16 cellular contexts compared by ENCODE assay signal in genomic region chr2:136151021-136151971, GRCh38.
"Had no signal": no experiment of that assay in that cellular context is flagged by ENCODE, and none has a peak within 500 bp of the region (broad histone marks: within the 10 kb centered on the region; RNA-seq: fewer than 3 reads in every experiment).

No MANE protein-coding gene starts in this region.

- H3K36me3 Mint-ChIP-seq: type B pancreatic cell had no signal

- H3K9me3 Mint-ChIP-seq: stimulated activated naive CD8-positive, alpha-beta T cell treated with anti-CD3 and anti-CD28 coated beads, Interleukin-15, Interleukin-2, amounts not matched to agents 100 ng/mL and 50 ng/mL, for 24 hours; type B pancreatic cell had no signal

- H3K27me3 Mint-ChIP-seq: stimulated activated naive CD8-positive, alpha-beta T cell treated with anti-CD3 and anti-CD28 coated beads, Interleukin-15, Interleukin-2, amounts not matched to agents 100 ng/mL and 50 ng/mL, for 24 hours had no signal

- H3K9me3 ChIP-seq: esophagus muscularis mucosa, prostate gland, suprapubic skin had no signal

- H3K27ac Mint-ChIP-seq: activated CD4-positive, alpha-beta T cell treated with anti-CD3 and anti-CD28 coated beads, Interleukin-2, amount 10 ng/mL, durations not matched to agents 24 days and 14 days; stimulated activated naive CD8-positive, alpha-beta T cell treated with anti-CD3 and anti-CD28 coated beads, Interleukin-15, Interleukin-2, amounts not matched to agents 100 ng/mL and 50 ng/mL, for 24 hours; type B pancreatic cell had no signal

- H3K4me3 Mint-ChIP-seq: activated CD4-positive, alpha-beta T cell treated with anti-CD3 and anti-CD28 coated beads, Interleukin-2, amount 10 ng/mL, durations not matched to agents 24 days and 14 days; stimulated activated naive CD8-positive, alpha-beta T cell treated with anti-CD3 and anti-CD28 coated beads, Interleukin-15, Interleukin-2, amounts not matched to agents 100 ng/mL and 50 ng/mL, for 24 hours; type B pancreatic cell had no signal

- ATAC-seq: right cardiac atrium had no signal

- DNase-seq: activated CD4-positive, alpha-beta T cell treated with anti-CD3 and anti-CD28 coated beads, Interleukin-2, amount 10 ng/mL, durations not matched to agents 24 days and 14 days; activated CD4-positive, CD25-positive, alpha-beta regulatory T cell; activated naive CD4-positive, alpha-beta T cell treated with Interleukin-2 at 50 U/mL for 16 hours; anterior cingulate cortex; brain microvascular endothelial cell; cortex of kidney; effector CD4-positive, alpha-beta T cell; occipital lobe; right cardiac atrium; stimulated activated CD4-positive, alpha-beta T cell treated with anti-CD3 and anti-CD28 coated beads, Interleukin-15, amount 100 ng/mL, for 24 hours; stimulated activated CD4-positive, alpha-beta T cell treated with anti-CD3 and anti-CD28 coated beads, Interleukin-4, amount 100 ng/mL, for 1 hour had no signal
